9 cellular contexts compared by ENCODE assay signal in genomic region chr18:53698907-53699306, GRCh38.
DNase-seq lines count a peak whose midpoint lies in the region; ATAC-seq and TF ChIP-seq lines count a peak whose summit lies in the region.
"Had no signal": no experiment of that assay in that cellular context is flagged by ENCODE, and none has a peak within 500 bp of the region (broad histone marks: within the 10 kb centered on the region; RNA-seq: fewer than 3 reads in every experiment).

No MANE protein-coding gene starts in this region.

- H3K36me3 ChIP-seq in Peyer's patch = no peaks in the 10 kb centered on the region
- H3K36me3 ChIP-seq: pancreas had no signal

- no peaks in the 10 kb centered on the region for H3K27me3 Mint-ChIP-seq in WTC11 (ENCODE audit: low read depth)

- peaks cover 4% of the 10 kb centered on the region for H3K9me3 Mint-ChIP-seq in WTC11

- peaks cover 7% of the 10 kb centered on the region for H3K4me1 Mint-ChIP-seq in WTC11

- TF ChIP-seq CTCF in WTC11 (IDR thresholded peaks at IDR 0.05) (0 out of 2 replicates have a peak, but pooled peaks have one; percentile 29), Peyer's patch (IDR thresholded peaks at IDR 0.05) (peak in 3 of 6 experiments; percentile 52 to 57 (median 54))

- H3K27ac ChIP-seq in Peyer's patch = no peak overlapping the region
- H3K27ac ChIP-seq: pancreas had no signal

- H3K36me3 Mint-ChIP-seq in WTC11 = no peaks in the 10 kb centered on the region

- no peaks in the 10 kb centered on the region for H3K4me1 ChIP-seq in Peyer's patch
- H3K4me1 ChIP-seq: pancreas had no signal

- no peaks in the 10 kb centered on the region for H3K27me3 ChIP-seq in Peyer's patch
- H3K27me3 ChIP-seq: pancreas had no signal

- POLR2A ChIA-PET in WTC11 (lab: Charles Lee) = no interaction called here

- ATAC-seq in WTC11 = peak; percentile 96
- no peak for ATAC-seq in esophagus mucosa
- no peak for ATAC-seq in HG02870 (IDR thresholded peaks at IDR 0.05; ENCODE audit: unreplicated experiment)
- ATAC-seq: pancreas had no signal

- TF ChIP-seq POLR2A in Peyer's patch (IDR thresholded peaks at IDR 0.05) = no peak

- DNase-seq in NCI-H345 (lab: John Stamatoyannopoulos, UW) (peak; percentile 15), NCI-H345 treated with DMSO at 0.1 percent for 48 hours (lab: John Stamatoyannopoulos, UW; ENCODE audit: unreplicated experiment) (no peak), Kasumi-1 (lab: John Stamatoyannopoulos, UW) (peak; percentile 53 to 59), WTC11 (ENCODE audit: low spot score) (peak; percentile 52), inferior parietal cortex (ENCODE audit: extremely low spot score) (peak; percentile 69), Peyer's patch (no peak)

- H3K27ac Mint-ChIP-seq in WTC11 = no peak overlapping the region

- no peak overlapping the region for H3K4me3 Mint-ChIP-seq in WTC11

- H3K4me3 ChIP-seq in Peyer's patch = no peak overlapping the region
- H3K4me3 ChIP-seq: pancreas had no signal

- no peaks in the 10 kb centered on the region for H3K9me3 ChIP-seq in Peyer's patch
- H3K9me3 ChIP-seq: pancreas had no signal

- CTCF ChIA-PET in WTC11 (lab: Charles Lee) = interaction anchor here (0.6 to 1.6 kb wide), 17 partner anchors 8 to 436 kb away, joined by 3 to 35 read pairs (median 3); no protein-coding TSS in a partner anchor

TF ChIP-seq in WTC11, 78 proteins besides CTCF, POLR2A, EP300 and RAD21:
- TF ChIP-seq MLX (CRISPR knock-in tag; IDR thresholded peaks at IDR 0.05) = no peak
TF ChIP-seq in WTC11: peak in this region for 0.

Comparison
In these comparisons a context has a peak if more than half of its experiments do, and no peak if none do; other contexts are left out.
1. DNase-seq: peak in NCI-H345 (single experiment), Kasumi-1 (2 of 2), WTC11 (single experiment) and inferior parietal cortex (single experiment); none in NCI-H345 treated with DMSO at 0.1 percent for 48 hours (single experiment) and Peyer's patch (0 of 3).